ENCODE assay signal across 1 cellular context in the genomic region with DNA sequence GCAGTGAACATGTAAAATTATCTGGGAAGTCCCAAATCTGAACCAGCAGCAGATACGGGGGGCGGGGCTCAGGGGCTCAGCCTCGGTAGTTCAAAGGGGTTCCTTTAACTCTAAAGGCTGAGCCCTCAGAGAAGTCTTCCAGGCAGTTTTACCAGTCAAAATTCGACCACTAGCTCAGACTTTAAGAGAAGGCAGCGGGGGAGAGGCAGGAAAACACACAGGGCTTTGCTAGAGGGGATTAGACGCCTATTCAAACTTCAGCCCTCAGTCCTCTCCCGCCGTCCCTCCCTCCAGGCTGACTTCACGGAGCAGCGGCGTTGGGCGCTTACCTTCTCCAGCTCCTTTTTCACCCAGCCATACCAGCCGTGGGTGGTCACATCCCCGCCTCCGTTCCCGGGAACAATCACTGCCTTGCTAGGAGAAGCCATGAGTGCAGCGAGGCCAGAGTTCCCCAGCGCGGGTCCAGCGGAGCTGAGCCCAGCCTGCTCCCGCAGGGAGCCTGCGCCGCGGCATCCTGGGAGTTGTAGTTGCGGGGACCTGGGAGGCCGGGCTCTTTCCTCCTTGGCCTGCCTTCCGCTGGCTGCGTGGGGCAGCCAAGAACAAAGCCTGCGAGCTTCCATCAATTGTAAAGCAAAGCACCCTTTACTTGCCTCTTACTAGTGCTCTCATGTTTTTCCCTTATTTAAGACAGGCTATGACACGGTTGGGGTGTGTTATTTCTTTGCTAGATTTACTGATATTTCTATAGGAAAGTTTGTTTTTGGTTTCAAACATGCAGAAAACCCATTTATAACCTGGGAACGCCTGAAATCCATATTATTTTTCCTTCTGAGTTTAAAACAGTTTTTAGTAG.
A peak's percentile ranks its signal among the peaks of the same experiment; 100 is the strongest.
TF ChIP-seq lines count a peak whose summit lies in the region.

RBBP9 (minus strand) TSS at position 486 of the 853 bp plus-strand sequence; CDS start at position 428, 58 bp downstream.

TF ChIP-seq in HepG2, 621 proteins besides CTCF, POLR2A, EP300 and RAD21 (continued from another document):
- TF ChIP-seq HOXA9 (CRISPR knock-in tag; IDR thresholded peaks at IDR 0.05; ENCODE audit: borderline replicate concordance) (peak; percentile 30; the same call in 1 of the 2 replicates), ETV6 (CRISPR knock-in tag; conservative IDR thresholded peaks at IDR 0.05) (peak; percentile 82; the same call in 1 of the 2 replicates), ZNF674 (CRISPR knock-in tag; IDR thresholded peaks at IDR 0.05; ENCODE audit: low read depth) (no peak), ZNF24 (IDR thresholded peaks at IDR 0.05) (no peak), ZNF558 (CRISPR knock-in tag; IDR thresholded peaks at IDR 0.05; ENCODE audit: borderline replicate concordance) (no peak), PHF20 (CRISPR knock-in tag; IDR thresholded peaks at IDR 0.05) (peak; percentile 92), FOXO1 (CRISPR knock-in tag; IDR thresholded peaks at IDR 0.05) (peak; percentile 43; the same call in 1 of the 2 replicates), MEIS1 (CRISPR knock-in tag; IDR thresholded peaks at IDR 0.05; ENCODE audit: borderline replicate concordance) (peak; percentile 62; the same call in 1 of the 2 replicates), E2F1 (CRISPR knock-in tag; IDR thresholded peaks at IDR 0.05) (peak; percentile 87), ZNF367 (CRISPR knock-in tag; IDR thresholded peaks at IDR 0.05; ENCODE audit: borderline replicate concordance) (no peak), EED (CRISPR knock-in tag; IDR thresholded peaks at IDR 0.05) (no peak), ZNF160 (CRISPR knock-in tag; IDR thresholded peaks at IDR 0.05) (no peak; the same call in 1 of the 2 replicates), ZNF788 (CRISPR knock-in tag; IDR thresholded peaks at IDR 0.05; ENCODE audit: borderline replicate concordance) (peak; percentile 97; the same call in 1 of the 2 replicates), REL (CRISPR knock-in tag; conservative IDR thresholded peaks at IDR 0.05) (0 out of 2 replicates have a peak, but pooled peaks have one; percentile 60), TGIF2 (CRISPR knock-in tag; IDR thresholded peaks at IDR 0.05) (peak; percentile 60; the same call in 1 of the 2 replicates), NR1H2 (CRISPR knock-in tag; IDR thresholded peaks at IDR 0.05; ENCODE audit: borderline replicate concordance, low read depth) (no peak), ZNF460 (CRISPR knock-in tag; IDR thresholded peaks at IDR 0.05; ENCODE audit: borderline replicate concordance) (no peak; the same call in 1 of the 2 replicates), ZNF383 (CRISPR knock-in tag; IDR thresholded peaks at IDR 0.05; ENCODE audit: borderline replicate concordance) (peak; percentile 75; the same call in 1 of the 2 replicates), ZIK1 (CRISPR knock-in tag; IDR thresholded peaks at IDR 0.05; ENCODE audit: borderline replicate concordance, low read depth) (peak; percentile 84; the same call in 1 of the 2 replicates), ZNF878 (CRISPR knock-in tag; IDR thresholded peaks at IDR 0.05) (0 out of 2 replicates have a peak, but pooled peaks have one; percentile 16), ISL2 (CRISPR knock-in tag; IDR thresholded peaks at IDR 0.05) (peak; percentile 64), SRSF1 (optimal IDR thresholded peaks at IDR 0.05; ENCODE audit: low read depth, low read length) (peak; percentile 98), ZNF615 (CRISPR knock-in tag; IDR thresholded peaks at IDR 0.05; ENCODE audit: borderline replicate concordance) (no peak), ZNF749 (CRISPR knock-in tag; IDR thresholded peaks at IDR 0.05; ENCODE audit: borderline replicate concordance) (peak; percentile 92), ARID2 (CRISPR knock-in tag; IDR thresholded peaks at IDR 0.05; ENCODE audit: borderline replicate concordance) (peak; percentile 50; the same call in 1 of the 2 replicates), ZBTB42 (CRISPR knock-in tag; IDR thresholded peaks at IDR 0.05) (no peak), RXRB (CRISPR knock-in tag; IDR thresholded peaks at IDR 0.05; ENCODE audit: borderline replicate concordance) (peak; percentile 54), LCORL (IDR thresholded peaks at IDR 0.05) (no peak), LCORL (CRISPR knock-in tag; IDR thresholded peaks at IDR 0.05) (peak; percentile 93), ZBTB4 (CRISPR knock-in tag; IDR thresholded peaks at IDR 0.05; ENCODE audit: borderline replicate concordance) (0 out of 2 replicates have a peak, but pooled peaks have one; percentile 66), ARNT2 (CRISPR knock-in tag; IDR thresholded peaks at IDR 0.05; ENCODE audit: low read depth) (peak; percentile 71; the same call in 1 of the 2 replicates), PHF21A (CRISPR knock-in tag; IDR thresholded peaks at IDR 0.05) (peak; percentile 37; the same call in 1 of the 2 replicates)
- TF ChIP-seq, protein P1, sequence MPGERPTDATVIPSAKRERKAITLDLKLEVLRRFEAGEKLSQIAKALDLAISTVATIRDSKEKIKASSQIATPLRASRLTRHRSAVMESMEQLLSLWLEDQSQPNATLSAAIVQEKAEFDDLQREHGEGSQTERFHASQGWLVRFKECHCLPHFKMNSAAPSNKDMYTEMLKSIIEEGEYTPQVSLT (CRISPR knock-in tag; IDR thresholded peaks at IDR 0.05; ENCODE audit: borderline replicate concordance, low read depth): no peak; the same call in 1 of the 2 replicates
- TF ChIP-seq, protein P2, sequence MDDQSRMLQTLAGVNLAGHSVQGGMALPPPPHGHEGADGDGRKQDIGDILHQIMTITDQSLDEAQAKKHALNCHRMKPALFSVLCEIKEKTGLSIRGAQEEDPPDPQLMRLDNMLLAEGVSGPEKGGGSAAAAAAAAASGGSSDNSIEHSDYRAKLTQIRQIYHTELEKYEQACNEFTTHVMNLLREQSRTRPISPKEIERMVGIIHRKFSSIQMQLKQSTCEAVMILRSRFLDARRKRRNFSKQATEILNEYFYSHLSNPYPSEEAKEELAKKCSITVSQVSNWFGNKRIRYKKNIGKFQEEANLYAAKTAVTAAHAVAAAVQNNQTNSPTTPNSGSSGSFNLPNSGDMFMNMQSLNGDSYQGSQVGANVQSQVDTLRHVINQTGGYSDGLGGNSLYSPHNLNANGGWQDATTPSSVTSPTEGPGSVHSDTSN (CRISPR knock-in tag; IDR thresholded peaks at IDR 0.05; ENCODE audit: borderline replicate concordance): peak; percentile 83; the same call in 1 of the 2 replicates
- TF ChIP-seq, protein P3, sequence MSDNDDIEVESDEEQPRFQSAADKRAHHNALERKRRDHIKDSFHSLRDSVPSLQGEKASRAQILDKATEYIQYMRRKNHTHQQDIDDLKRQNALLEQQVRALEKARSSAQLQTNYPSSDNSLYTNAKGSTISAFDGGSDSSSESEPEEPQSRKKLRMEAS (IDR thresholded peaks at IDR 0.05): peak; percentile 82
